In the genomic region with DNA sequence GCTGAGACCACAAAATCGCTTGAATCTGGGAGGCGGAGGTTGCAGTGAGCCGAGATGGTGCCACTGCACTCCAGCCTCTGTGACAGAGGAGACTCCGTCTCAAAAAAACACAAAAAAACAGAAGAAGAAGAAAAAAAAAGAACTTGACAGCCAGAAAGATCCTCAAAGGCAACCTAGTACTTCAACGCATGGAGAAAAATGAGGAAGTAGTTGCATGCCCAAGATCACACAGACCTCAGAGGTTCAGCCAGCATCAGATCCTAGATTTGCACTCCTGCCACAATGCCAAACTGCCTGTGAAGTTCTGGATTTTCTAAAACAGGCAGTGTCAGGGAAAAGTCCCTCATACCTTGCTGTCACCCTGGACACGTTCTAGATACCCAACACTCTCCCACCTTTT, we compare ENCODE assay signal across 10 cellular contexts. TPM values are rescaled to one million over a fixed set of nuclear protein-coding genes. Genes with fewer than 3 reads are reported as not detected.
DNase-seq lines count a peak whose midpoint lies in the region; ATAC-seq and TF ChIP-seq lines count a peak whose summit lies in the region.
"Had no signal": no experiment of that assay in that cellular context is flagged by ENCODE, and none has a peak within 500 bp of the region (broad histone marks: within the 10 kb centered on the region; RNA-seq: fewer than 3 reads in every experiment).

No MANE protein-coding gene starts in this region.

- H3K4me2 ChIP-seq in OCI-LY3 (ENCODE audit: low read length) (peak overlapping the region; percentile 79), smooth muscle cell (peak overlapping the region; percentile 95)

- DNase-seq in activated T-cell treated with anti-CD3 and anti-CD28 coated beads, Interleukin-2, amount 50 U/mL, for 72 hours = no peak
- DNase-seq in activated T-cell treated with anti-CD3 and anti-CD28 coated beads, Interleukin-2, amount 50 U/mL, for 48 hours = no peak
- DNase-seq in central memory CD8-positive, alpha-beta T cell (ENCODE audit: low spot score in 2 of 2) = no peak
- DNase-seq in smooth muscle cell (lab: John Stamatoyannopoulos, UW; ENCODE audit: unreplicated experiment) (no peak), NCI-H187 treated with DMSO at 0.1 percent for 48 hours (lab: John Stamatoyannopoulos, UW) (no peak), NCI-H1417 treated with DMSO at 0.1 percent for 48 hours (lab: John Stamatoyannopoulos, UW) (no peak), SJCRH30 (no peak)
- DNase-seq: C1 segment of cervical spinal cord had no signal

- no peaks in the 10 kb centered on the region for H3K9me3 ChIP-seq in OCI-LY3 (ENCODE audit: insufficient read depth, low read length)
- no peaks in the 10 kb centered on the region for H3K9me3 ChIP-seq in smooth muscle cell (replicated peaks; ENCODE audit: low read depth)
- no peaks in the 10 kb centered on the region for H3K9me3 ChIP-seq in SJCRH30 (replicated peaks)

- H3K27me3 ChIP-seq in OCI-LY3 (ENCODE audit: low read depth, low read length) (no peaks in the 10 kb centered on the region), smooth muscle cell (ENCODE audit: low read depth) (no peaks in the 10 kb centered on the region), SJCRH30 (no peaks in the 10 kb centered on the region)

- H3K36me3 Mint-ChIP-seq in activated T-cell treated with anti-CD3 and anti-CD28 coated beads, Interleukin-2, amount 50 U/mL, for 72 hours (ENCODE audit: insufficient read depth in 2 of 2) = peaks cover 8 to 15% of the 10 kb centered on the region in 2 donors
- H3K36me3 Mint-ChIP-seq in central memory CD8-positive, alpha-beta T cell (ENCODE audit: insufficient read depth) = peaks cover 10% of the 10 kb centered on the region

- peak overlapping the region; percentile 81 to 93 for H3K4me3 Mint-ChIP-seq in activated T-cell treated with anti-CD3 and anti-CD28 coated beads, Interleukin-2, amount 50 U/mL, for 72 hours
- H3K4me3 Mint-ChIP-seq in central memory CD8-positive, alpha-beta T cell = peak overlapping the region; percentile 88

- H3K9ac ChIP-seq in OCI-LY3 (ENCODE audit: low read length) (no peak overlapping the region), smooth muscle cell (ENCODE audit: low read depth) (no peak overlapping the region)

- H3K4me1 ChIP-seq in OCI-LY3 (ENCODE audit: low read length) (peaks cover 11% of the 10 kb centered on the region), smooth muscle cell (ENCODE audit: low read depth) (peaks cover 14% of the 10 kb centered on the region), SJCRH30 (peaks cover 15% of the 10 kb centered on the region)

- H2AFZ ChIP-seq in OCI-LY3 (ENCODE audit: low read depth, low read length) = no peak overlapping the region
- no peak overlapping the region for H2AFZ ChIP-seq in smooth muscle cell (ENCODE audit: low read depth)

- no peaks in the 10 kb centered on the region for H3F3A ChIP-seq in smooth muscle cell (ENCODE audit: low read depth)

- peaks cover 54% of the 10 kb centered on the region for H3K4me1 Mint-ChIP-seq in activated T-cell treated with anti-CD3 and anti-CD28 coated beads, Interleukin-2, amount 50 U/mL, for 72 hours (ENCODE audit: low read depth)
- H3K4me1 Mint-ChIP-seq in central memory CD8-positive, alpha-beta T cell = peaks cover 66% of the 10 kb centered on the region

- no peaks in the 10 kb centered on the region for H3K9me3 Mint-ChIP-seq in activated T-cell treated with anti-CD3 and anti-CD28 coated beads, Interleukin-2, amount 50 U/mL, for 72 hours
- H3K9me3 Mint-ChIP-seq in central memory CD8-positive, alpha-beta T cell = no peaks in the 10 kb centered on the region

- H3K4me3 ChIP-seq in OCI-LY3 (ENCODE audit: low read length) (peak overlapping the region; percentile 92), smooth muscle cell (no peak overlapping the region), SJCRH30 (no peak overlapping the region)

- H3K27ac Mint-ChIP-seq in activated T-cell treated with anti-CD3 and anti-CD28 coated beads, Interleukin-2, amount 50 U/mL, for 72 hours = peak overlapping the region; percentile 10
- H3K27ac Mint-ChIP-seq in central memory CD8-positive, alpha-beta T cell (ENCODE audit: low read depth) = peak overlapping the region; percentile 89

- no peak for TF ChIP-seq CTCF in OCI-LY3 (IDR thresholded peaks at IDR 0.05; ENCODE audit: low read depth, low read length)
- TF ChIP-seq CTCF in smooth muscle cell (IDR thresholded peaks at IDR 0.05; ENCODE audit: borderline replicate concordance, insufficient read depth, poor library complexity, severe bottlenecking) = no peak

- H3K79me2 ChIP-seq in OCI-LY3 (ENCODE audit: low read length) (peaks cover 32% of the 10 kb centered on the region), smooth muscle cell (ENCODE audit: low read depth) (peaks cover 49% of the 10 kb centered on the region)

- H3K36me3 ChIP-seq in OCI-LY3 (replicated peaks; ENCODE audit: low read depth, low read length) (no peaks in the 10 kb centered on the region), smooth muscle cell (ENCODE audit: low read depth) (no peaks in the 10 kb centered on the region), SJCRH30 (no peaks in the 10 kb centered on the region)

- WGBS in smooth muscle cell (ENCODE audit: low lambda C conversion rate) = 93% methylated on average over 6 of the region's 6 CpGs

- H3K27ac ChIP-seq in OCI-LY3 (ENCODE audit: low read length) = no peak overlapping the region
- H3K27ac ChIP-seq in smooth muscle cell (ENCODE audit: low read depth) = no peak overlapping the region
- H3K27ac ChIP-seq in SJCRH30 = no peak overlapping the region

- H4K20me1 ChIP-seq in OCI-LY3 (ENCODE audit: insufficient read depth, low read length) = no peaks in the 10 kb centered on the region
- peaks cover 14% of the 10 kb centered on the region for H4K20me1 ChIP-seq in smooth muscle cell (ENCODE audit: low read depth)

- no peak for ATAC-seq in activated T-cell treated with anti-CD3 and anti-CD28 coated beads, Interleukin-2, amount 50 U/mL, for 72 hours (replicated peaks in 1 of 2)
- ATAC-seq in central memory CD8-positive, alpha-beta T cell (replicated peaks; ENCODE audit: extremely low read depth, poor library complexity, severe bottlenecking) = no peak
- ATAC-seq: esophagus mucosa had no signal

- H3K27me3 Mint-ChIP-seq in activated T-cell treated with anti-CD3 and anti-CD28 coated beads, Interleukin-2, amount 50 U/mL, for 72 hours (ENCODE audit: low read depth) = no peaks in the 10 kb centered on the region
- H3K27me3 Mint-ChIP-seq in central memory CD8-positive, alpha-beta T cell = no peaks in the 10 kb centered on the region

RNA-seq across cellular contexts. Expression of gene ATPAF2, which starts 1.5 kb away (rescaled TPM):
- 10 to 100 TPM; 25.8 to 28.7 TPM for total RNA-seq in activated T-cell treated with anti-CD3 and anti-CD28 coated beads, Interleukin-2, amount 50 U/mL, for 72 hours
- total RNA-seq in smooth muscle cell = 9.8 and 32.3 TPM in 2 replicates
- polyA plus RNA-seq in smooth muscle cell = 31.0 and 51.9 TPM in 2 replicates
- 53.6 and 58.3 TPM in 2 replicates for total RNA-seq in SJCRH30 (2014; rRNA removed; shearing (Covaris generic))

RNA-seq across cellular contexts. Expression of gene GID4, which starts 1.7 kb away (rescaled TPM):
- 10 to 100 TPM in 1 of 2 donors, 1 to 10 TPM in 1; 9.7 to 11.0 TPM for total RNA-seq in activated T-cell treated with anti-CD3 and anti-CD28 coated beads, Interleukin-2, amount 50 U/mL, for 72 hours
- 7.7 and 8.4 TPM in 2 replicates for total RNA-seq in smooth muscle cell
- 6.1 and 7.5 TPM in 2 replicates for polyA plus RNA-seq in smooth muscle cell
- 35.4 and 39.6 TPM in 2 replicates for total RNA-seq in SJCRH30 (2014; rRNA removed; shearing (Covaris generic))

RNA-seq across cellular contexts. Expression of gene DRG2, which starts 50.3 kb away (rescaled TPM):
- 10 to 100 TPM; 44.1 to 53.6 TPM for total RNA-seq in activated T-cell treated with anti-CD3 and anti-CD28 coated beads, Interleukin-2, amount 50 U/mL, for 72 hours
- 24.5 and 25.3 TPM in 2 replicates for total RNA-seq in smooth muscle cell
- polyA plus RNA-seq in smooth muscle cell = 32.5 and 36.6 TPM in 2 replicates
- total RNA-seq in SJCRH30 (2014; rRNA removed; shearing (Covaris generic)) = 69.1 and 72.2 TPM in 2 replicates
